ENCODE assay signal across 15 cellular contexts in the genomic region with DNA sequence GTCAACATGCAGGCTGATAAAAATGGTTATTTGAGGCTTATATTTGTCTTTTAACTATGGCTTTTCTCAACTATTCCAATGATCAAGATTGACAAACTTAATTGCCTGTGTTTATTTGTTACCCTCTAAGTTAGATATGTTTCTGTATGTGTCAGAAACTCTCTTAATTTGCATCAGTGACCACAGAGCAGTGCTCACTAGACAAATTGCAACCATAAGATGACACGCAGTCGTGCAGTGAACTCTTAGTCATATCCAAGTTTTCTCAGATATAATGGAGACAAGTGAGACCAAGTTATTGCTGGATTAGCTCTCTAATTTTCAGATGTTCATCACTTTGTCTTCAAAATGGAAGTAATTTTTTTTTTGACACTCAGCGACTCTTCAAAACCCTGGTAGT.
DNase-seq lines count a peak whose midpoint lies in the region; ATAC-seq, FAIRE-seq and TF ChIP-seq lines count a peak whose summit lies in the region.
"Had no signal": no experiment of that assay in that cellular context is flagged by ENCODE, and none has a peak within 500 bp of the region (broad histone marks: within the 10 kb centered on the region; RNA-seq: fewer than 3 reads in every experiment).

No MANE protein-coding gene starts in this region.

- no peaks in the 10 kb centered on the region for H3K27me3 ChIP-seq in bronchial epithelial cell (ENCODE audit: control insufficient read depth, insufficient read depth, low read length)

- no peak for TF ChIP-seq CTCF in bronchial epithelial cell (IDR thresholded peaks at IDR 0.05; ENCODE audit: insufficient read depth, low read length, severe bottlenecking)

- peak; percentile 62 for FAIRE-seq in bronchial epithelial cell (lab: Jason Lieb, UNC)

- H3K36me3 ChIP-seq in bronchial epithelial cell (ENCODE audit: control insufficient read depth, insufficient read depth, low read length), result no peaks in the 10 kb centered on the region

- in situ Hi-C loops in ACHN (cut with HindIII; ENCODE audit: low pct_ligation_motif_present, low pct_unique_long_range_greater_than_20kb, low sequenced_read_pairs), result no loop called here

- H3K4me3 ChIP-seq in bronchial epithelial cell (ENCODE audit: low read depth, low read length), result no peak overlapping the region

- peak; percentile 27 for DNase-seq in bronchial epithelial cell (ENCODE audit: low read depth)
- no peak for DNase-seq in ACHN
- no peak for DNase-seq in NCI-H2196 treated with DMSO at 0.1 percent for 48 hours (lab: John Stamatoyannopoulos, UW; ENCODE audit: unreplicated experiment)
- no peak for DNase-seq in germinal center (ENCODE audit: low spot score)
- DNase-seq: activated CD4-positive, alpha-beta T cell treated with anti-CD3 and anti-CD28 coated beads, Interleukin-2, amount 10 ng/mL, durations not matched to agents 24 days and 14 days; activated naive CD8-positive, alpha-beta T cell treated with anti-CD3 and anti-CD28 coated beads, Interleukin-2, amount 10 ng/mL, durations not matched to agents 7 days and 5 days; H7; left ventricle myocardium superior; NCI-H1105; NCI-H748 treated with DMSO at 0.1 percent for 48 hours; stimulated activated naive CD4-positive, alpha-beta T cell treated with Interleukin-2 at 50 U/mL for 16 hours had no signal

- peak; percentile 72 for ATAC-seq in GM18519 (IDR thresholded peaks at IDR 0.05; ENCODE audit: low FRiP score, unreplicated experiment)
- ATAC-seq in GM19397 (IDR thresholded peaks at IDR 0.05; ENCODE audit: unreplicated experiment), result peak; percentile 72
- ATAC-seq in HG02943 (IDR thresholded peaks at IDR 0.05; ENCODE audit: low read depth, unreplicated experiment), result peak; percentile 76
- no peak for ATAC-seq in HG03135 (IDR thresholded peaks at IDR 0.05; ENCODE audit: unreplicated experiment)
- ATAC-seq: left ventricle myocardium superior had no signal
